ENCODE assay signal across 1 cellular context in genomic region chr4:128468485-128468989, GRCh38.
TF ChIP-seq lines count a peak whose summit lies in the region.

No MANE protein-coding gene starts in this region.

TF ChIP-seq in K562, 482 proteins besides CTCF, POLR2A, EP300 and RAD21 (continued from another document and continues in another):
- TF ChIP-seq, protein P1, sequence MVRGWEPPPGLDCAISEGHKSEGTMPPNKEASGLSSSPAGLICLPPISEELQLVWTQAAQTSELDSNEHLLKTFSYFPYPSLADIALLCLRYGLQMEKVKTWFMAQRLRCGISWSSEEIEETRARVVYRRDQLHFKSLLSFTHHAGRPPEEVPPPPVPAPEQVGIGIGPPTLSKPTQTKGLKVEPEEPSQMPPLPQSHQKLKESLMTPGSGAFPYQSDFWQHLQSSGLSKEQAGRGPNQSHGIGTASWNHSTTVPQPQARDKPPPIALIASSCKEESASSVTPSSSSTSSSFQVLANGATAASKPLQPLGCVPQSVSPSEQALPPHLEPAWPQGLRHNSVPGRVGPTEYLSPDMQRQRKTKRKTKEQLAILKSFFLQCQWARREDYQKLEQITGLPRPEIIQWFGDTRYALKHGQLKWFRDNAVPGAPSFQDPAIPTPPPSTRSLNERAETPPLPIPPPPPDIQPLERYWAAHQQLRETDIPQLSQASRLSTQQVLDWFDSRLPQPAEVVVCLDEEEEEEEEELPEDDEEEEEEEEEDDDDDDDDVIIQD (CRISPR knock-in tag; IDR thresholded peaks at IDR 0.05), result no peak
- no peak for TF ChIP-seq ZNF583 (CRISPR knock-in tag; IDR thresholded peaks at IDR 0.05)
- TF ChIP-seq XRCC5 (IDR thresholded peaks at IDR 0.05; ENCODE audit: low read depth, low read length), result no peak
- no peak for TF ChIP-seq RBM39 (optimal IDR thresholded peaks at IDR 0.05; ENCODE audit: low read depth, low read length)
- TF ChIP-seq HNRNPL (IDR thresholded peaks at IDR 0.05; ENCODE audit: low read depth, low read length), result no peak
- no peak for TF ChIP-seq ESRRB (CRISPR knock-in tag; IDR thresholded peaks at IDR 0.05; ENCODE audit: borderline replicate concordance)
- no peak for TF ChIP-seq HMG20B (CRISPR knock-in tag; IDR thresholded peaks at IDR 0.05)
- no peak for TF ChIP-seq CREB1 (IDR thresholded peaks at IDR 0.05)
- no peak for TF ChIP-seq CREB1 (CRISPR knock-in tag; IDR thresholded peaks at IDR 0.05)
- peak; percentile 83 for TF ChIP-seq USF2 (CRISPR knock-in tag; IDR thresholded peaks at IDR 0.05)
- TF ChIP-seq E4F1 (CRISPR knock-in tag; IDR thresholded peaks at IDR 0.05; ENCODE audit: borderline replicate concordance), result no peak
- no peak for TF ChIP-seq ETV5 (CRISPR knock-in tag; IDR thresholded peaks at IDR 0.05; ENCODE audit: low read depth)
- TF ChIP-seq MAFF (IDR thresholded peaks at IDR 0.05; ENCODE audit: low read length), result no peak; the same call in 1 of the 2 replicates
- TF ChIP-seq BMI1 (IDR thresholded peaks at IDR 0.05; ENCODE audit: low read length), result no peak
- no peak for TF ChIP-seq SP2 (IDR thresholded peaks at IDR 0.05; ENCODE audit: extremely low read depth, low read depth, low read length, poor library complexity, severe bottlenecking)
- no peak for TF ChIP-seq NR4A1 (CRISPR knock-in tag; IDR thresholded peaks at IDR 0.05)
- peak; percentile 77; the same call in 1 of the 2 replicates for TF ChIP-seq NR4A1 (tag; IDR thresholded peaks at IDR 0.05)
- TF ChIP-seq ETV6 (IDR thresholded peaks at IDR 0.05; ENCODE audit: borderline replicate concordance in 1 of 2, low read depth in 2 of 2, low read length in 1 of 2), result no peak
- TF ChIP-seq ETV6 (CRISPR knock-in tag; IDR thresholded peaks at IDR 0.05; ENCODE audit: borderline replicate concordance), result no peak
- TF ChIP-seq SRSF3 (IDR thresholded peaks at IDR 0.05; ENCODE audit: insufficient read depth, low read length), result no peak
- TF ChIP-seq, protein P2, sequence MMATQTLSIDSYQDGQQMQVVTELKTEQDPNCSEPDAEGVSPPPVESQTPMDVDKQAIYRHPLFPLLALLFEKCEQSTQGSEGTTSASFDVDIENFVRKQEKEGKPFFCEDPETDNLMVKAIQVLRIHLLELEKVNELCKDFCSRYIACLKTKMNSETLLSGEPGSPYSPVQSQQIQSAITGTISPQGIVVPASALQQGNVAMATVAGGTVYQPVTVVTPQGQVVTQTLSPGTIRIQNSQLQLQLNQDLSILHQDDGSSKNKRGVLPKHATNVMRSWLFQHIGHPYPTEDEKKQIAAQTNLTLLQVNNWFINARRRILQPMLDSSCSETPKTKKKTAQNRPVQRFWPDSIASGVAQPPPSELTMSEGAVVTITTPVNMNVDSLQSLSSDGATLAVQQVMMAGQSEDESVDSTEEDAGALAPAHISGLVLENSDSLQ (IDR thresholded peaks at IDR 0.05), result peak; percentile 75
- no peak for TF ChIP-seq ZBTB34 (CRISPR knock-in tag; IDR thresholded peaks at IDR 0.05)
- TF ChIP-seq PPARD (CRISPR knock-in tag; IDR thresholded peaks at IDR 0.05), result no peak
- no peak for TF ChIP-seq NUFIP1 (IDR thresholded peaks at IDR 0.05; ENCODE audit: partially characterized antibody)
- no peak for TF ChIP-seq ZNF311 (CRISPR knock-in tag; IDR thresholded peaks at IDR 0.05)
- TF ChIP-seq, protein P3, sequence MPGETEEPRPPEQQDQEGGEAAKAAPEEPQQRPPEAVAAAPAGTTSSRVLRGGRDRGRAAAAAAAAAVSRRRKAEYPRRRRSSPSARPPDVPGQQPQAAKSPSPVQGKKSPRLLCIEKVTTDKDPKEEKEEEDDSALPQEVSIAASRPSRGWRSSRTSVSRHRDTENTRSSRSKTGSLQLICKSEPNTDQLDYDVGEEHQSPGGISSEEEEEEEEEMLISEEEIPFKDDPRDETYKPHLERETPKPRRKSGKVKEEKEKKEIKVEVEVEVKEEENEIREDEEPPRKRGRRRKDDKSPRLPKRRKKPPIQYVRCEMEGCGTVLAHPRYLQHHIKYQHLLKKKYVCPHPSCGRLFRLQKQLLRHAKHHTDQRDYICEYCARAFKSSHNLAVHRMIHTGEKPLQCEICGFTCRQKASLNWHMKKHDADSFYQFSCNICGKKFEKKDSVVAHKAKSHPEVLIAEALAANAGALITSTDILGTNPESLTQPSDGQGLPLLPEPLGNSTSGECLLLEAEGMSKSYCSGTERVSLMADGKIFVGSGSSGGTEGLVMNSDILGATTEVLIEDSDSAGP (CRISPR knock-in tag; IDR thresholded peaks at IDR 0.05), result no peak
- TF ChIP-seq BRF1 (IDR thresholded peaks at IDR 0.05; ENCODE audit: borderline replicate concordance, extremely low read depth, insufficient read length), result no peak
- TF ChIP-seq NR1H2 (CRISPR knock-in tag; IDR thresholded peaks at IDR 0.05), result no peak
- TF ChIP-seq MCM5 (IDR thresholded peaks at IDR 0.05; ENCODE audit: low read depth), result no peak
- peak; percentile 55 for TF ChIP-seq L3MBTL2 (IDR thresholded peaks at IDR 0.05)
- no peak for TF ChIP-seq DIDO1 (tag; IDR thresholded peaks at IDR 0.05; ENCODE audit: low read depth)
- no peak for TF ChIP-seq ZNF347 (CRISPR knock-in tag; IDR thresholded peaks at IDR 0.05; ENCODE audit: low read depth)
- TF ChIP-seq ZNF280A (IDR thresholded peaks at IDR 0.05; ENCODE audit: low read depth, partially characterized antibody), result no peak
- TF ChIP-seq C11orf30 (IDR thresholded peaks at IDR 0.05; ENCODE audit: low read depth), result peak; percentile 60
- peak in 1 of 3 experiments; percentile 66 for TF ChIP-seq YY1 (IDR thresholded peaks at IDR 0.05; ENCODE audit: borderline replicate concordance in 1 of 3, control insufficient read depth in 1 of 3, extremely low read depth in 1 of 3, insufficient read depth in 3 of 3, insufficient read length in 1 of 3, insufficient replicate concordance in 2 of 3, low read depth in 1 of 3, low read length in 2 of 3)
- no peak; the same call in 1 of the 2 replicates for TF ChIP-seq ZKSCAN8 (CRISPR knock-in tag; IDR thresholded peaks at IDR 0.05)
- no peak for TF ChIP-seq HINFP (tag; conservative IDR thresholded peaks at IDR 0.05; ENCODE audit: low read depth)
- TF ChIP-seq ZNF449 (CRISPR knock-in tag; IDR thresholded peaks at IDR 0.05), result peak; percentile 67; the same call in 1 of the 2 replicates
- TF ChIP-seq TCF15 (CRISPR knock-in tag; IDR thresholded peaks at IDR 0.05), result no peak
- no peak for TF ChIP-seq NEUROD1 (IDR thresholded peaks at IDR 0.05; ENCODE audit: borderline replicate concordance, low read depth, low read length, partially characterized antibody)
- no peak for TF ChIP-seq FOXA1 (IDR thresholded peaks at IDR 0.05; ENCODE audit: borderline replicate concordance)
- TF ChIP-seq HEY1 (CRISPR knock-in tag; IDR thresholded peaks at IDR 0.05; ENCODE audit: borderline replicate concordance), result no peak
- TF ChIP-seq RFX1 (IDR thresholded peaks at IDR 0.05), result no peak
- TF ChIP-seq KAT7 (CRISPR knock-in tag; IDR thresholded peaks at IDR 0.05; ENCODE audit: borderline replicate concordance), result no peak
- TF ChIP-seq KDM5B (IDR thresholded peaks at IDR 0.05; ENCODE audit: insufficient replicate concordance, low read depth, low read length), result no peak
- TF ChIP-seq VEZF1 (CRISPR knock-in tag; IDR thresholded peaks at IDR 0.05), result peak; percentile 27; the same call in 1 of the 2 replicates
- TF ChIP-seq ZNF780A (CRISPR knock-in tag; IDR thresholded peaks at IDR 0.05), result no peak
- TF ChIP-seq CBX2 (IDR thresholded peaks at IDR 0.05; ENCODE audit: insufficient read depth, low read length, poor library complexity, severe bottlenecking), result no peak
- TF ChIP-seq THRAP3 (IDR thresholded peaks at IDR 0.05; ENCODE audit: borderline replicate concordance), result no peak
- TF ChIP-seq TEAD4 (IDR thresholded peaks at IDR 0.05; ENCODE audit: low read length), result no peak
- TF ChIP-seq TEAD4 (CRISPR knock-in tag; IDR thresholded peaks at IDR 0.05; ENCODE audit: borderline replicate concordance), result no peak
- no peak for TF ChIP-seq THAP7 (CRISPR knock-in tag; IDR thresholded peaks at IDR 0.05)
